In genomic region chr14:57268161-57269067, GRCh38 we compare ENCODE assay signal across 2 cellular contexts.
TF ChIP-seq lines count a peak whose summit lies in the region.

Gene AP5M1, plus strand, starts transcription at chr14:57268971. Its CDS starts 344 bp downstream, at chr14:57269315.
Gene EXOC5, minus strand, starts transcription at chr14:57268905. Its CDS starts 257 bp downstream, at chr14:57268648.

TF ChIP-seq in IMR-90, 13 proteins besides CTCF, POLR2A, EP300 and RAD21:
- TF ChIP-seq USF2 (IDR thresholded peaks at IDR 0.05; ENCODE audit: low read depth, low read length) (0 out of 2 replicates have a peak, but pooled peaks have one; percentile 4), MAFK (IDR thresholded peaks at IDR 0.05; ENCODE audit: low read depth, low read length) (0 out of 2 replicates have a peak, but pooled peaks have one; percentile 13), ELK1 (IDR thresholded peaks at IDR 0.05; ENCODE audit: borderline replicate concordance, low read depth, low read length) (no peak), NFE2L2 (IDR thresholded peaks at IDR 0.05; ENCODE audit: low read depth, low read length) (no peak), CHD1 (IDR thresholded peaks at IDR 0.05; ENCODE audit: low read depth, low read length) (no peak), SMC3 (IDR thresholded peaks at IDR 0.05; ENCODE audit: low read depth, low read length) (no peak), MAZ (IDR thresholded peaks at IDR 0.05; ENCODE audit: borderline replicate concordance, low read depth, low read length) (peak; percentile 19; the same call in 1 of the 2 replicates), RFX5 (IDR thresholded peaks at IDR 0.05; ENCODE audit: low read depth, low read length) (no peak), MXI1 (IDR thresholded peaks at IDR 0.05; ENCODE audit: borderline replicate concordance, low read depth, low read length) (no peak), RCOR1 (IDR thresholded peaks at IDR 0.05; ENCODE audit: insufficient replicate concordance, low read length) (no peak), FOS (IDR thresholded peaks at IDR 0.05; ENCODE audit: low read depth, low read length) (no peak), BHLHE40 (IDR thresholded peaks at IDR 0.05; ENCODE audit: low read depth, low read length) (no peak), CEBPB (IDR thresholded peaks at IDR 0.05; ENCODE audit: low read depth, low read length) (no peak)
TF ChIP-seq in IMR-90: peak in this region for 3.

TF ChIP-seq in endothelial cell of umbilical vein, 7 proteins besides CTCF, POLR2A, EP300 and RAD21:
- TF ChIP-seq MYC (IDR thresholded peaks at IDR 0.05; ENCODE audit: low read depth, low read length) (peak; percentile 28), GATA2 (IDR thresholded peaks at IDR 0.05; ENCODE audit: insufficient read depth, insufficient read length, low read depth, low read length) (no peak), EZH2 (IDR thresholded peaks at IDR 0.05; ENCODE audit: borderline replicate concordance, low read depth, low read length, severe bottlenecking) (no peak), FOS (IDR thresholded peaks at IDR 0.05; ENCODE audit: borderline replicate concordance, insufficient read depth, low read length) (no peak), POLR2AphosphoS5 (IDR thresholded peaks at IDR 0.05; ENCODE audit: insufficient read depth, low read depth, low read length) (peak; percentile 67), MAX (IDR thresholded peaks at IDR 0.05; ENCODE audit: insufficient read depth, insufficient read length) (no peak), JUN (IDR thresholded peaks at IDR 0.05; ENCODE audit: borderline replicate concordance, insufficient read depth, insufficient read length, low read depth) (no peak)
